Comparison of ENCODE assay signal across 1 cellular context in genomic region chr2:24971550-24972314, GRCh38.
TF ChIP-seq lines count a peak whose summit lies in the region.

Gene DNAJC27 (minus strand): TSS chr2:24971955. CDS start chr2:24971904, 51 bp downstream.

TF ChIP-seq in K562, 482 proteins besides CTCF, POLR2A, EP300 and RAD21 (continued from another document):
- TF ChIP-seq ZNF318 (IDR thresholded peaks at IDR 0.05; ENCODE audit: borderline replicate concordance in 1 of 2, low read depth in 1 of 2): no peak
- 0 out of 2 replicates have a peak, but pooled peaks have one; percentile 13 for TF ChIP-seq CAMTA2 (CRISPR knock-in tag; conservative IDR thresholded peaks at IDR 0.05)
- 0 out of 2 replicates have a peak, but pooled peaks have one; percentile 76 for TF ChIP-seq FOXP4 (CRISPR knock-in tag; IDR thresholded peaks at IDR 0.05; ENCODE audit: borderline replicate concordance)
- no peak for TF ChIP-seq ZNF668 (CRISPR knock-in tag; IDR thresholded peaks at IDR 0.05)
- TF ChIP-seq ATF3 (IDR thresholded peaks at IDR 0.05): peak; percentile 99
- peak; percentile 95 for TF ChIP-seq ATF3 (CRISPR knock-in tag; conservative IDR thresholded peaks at IDR 0.05)
- TF ChIP-seq ZNF699 (CRISPR knock-in tag; IDR thresholded peaks at IDR 0.05; ENCODE audit: insufficient replicate concordance): no peak
- TF ChIP-seq ZNF398 (CRISPR knock-in tag; IDR thresholded peaks at IDR 0.05): no peak
- TF ChIP-seq KLF16 (IDR thresholded peaks at IDR 0.05): no peak
